ENCODE assay signal across 17 cellular contexts in the genomic region with DNA sequence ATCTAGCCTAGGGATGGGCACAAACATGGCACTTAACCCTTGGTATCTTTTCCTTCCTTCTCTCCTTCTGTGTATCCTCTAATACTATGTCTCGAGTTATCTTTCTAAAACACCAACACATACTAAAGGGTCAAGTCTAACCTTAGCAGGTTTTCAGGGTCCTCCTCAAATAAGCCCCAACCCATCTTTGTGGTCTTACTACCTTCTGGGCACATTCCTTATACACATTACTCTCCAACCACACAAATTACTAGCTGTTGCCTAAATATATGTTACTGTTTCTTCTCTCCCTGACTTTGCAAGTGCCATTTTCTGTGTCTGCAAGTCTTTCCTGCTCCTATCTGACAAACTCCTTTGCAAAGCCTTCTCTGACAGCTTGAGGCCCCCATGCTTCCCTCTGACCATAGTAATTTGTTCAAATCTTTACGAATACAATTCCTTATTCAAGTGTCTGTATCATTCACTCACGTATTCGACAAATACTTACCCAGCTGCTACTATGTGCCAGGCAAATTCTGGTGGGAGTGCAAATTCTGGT. TPM values are rescaled to one million over a fixed set of nuclear protein-coding genes. Genes with fewer than 3 reads are reported as not detected.
DNase-seq lines count a peak whose midpoint lies in the region; ATAC-seq, FAIRE-seq and TF ChIP-seq lines count a peak whose summit lies in the region.
"Had no signal": no experiment of that assay in that cellular context is flagged by ENCODE, and none has a peak within 500 bp of the region (broad histone marks: within the 10 kb centered on the region; RNA-seq: fewer than 3 reads in every experiment).

No MANE protein-coding gene starts in this region.

- peaks cover 47% of the 10 kb centered on the region for H3K4me1 Mint-ChIP-seq in activated naive CD4-positive, alpha-beta T cell treated with anti-CD3 and anti-CD28 coated beads, Interleukin-2, amount 50 U/mL, for 24 hours
- H3K4me1 Mint-ChIP-seq in stimulated activated naive B cell treated with anti-CD40 and anti-IgM and Interleukin-4, amounts not matched to agents 10 μg/mL and 1 μg/mL and 100 μg/mL, for 72 hours: peaks cover 20 to 69% of the 10 kb centered on the region in 2 donors
- H3K4me1 Mint-ChIP-seq: WTC11 had no signal

- peak overlapping the region; percentile 67 for H3K4me2 ChIP-seq in OCI-LY7 (ENCODE audit: low read length)

- ATAC-seq in left lung: no peak
- no peak for ATAC-seq in stimulated activated naive B cell treated with anti-CD40 and anti-IgM and Interleukin-4, amounts not matched to agents 10 μg/mL and 1 μg/mL and 100 μg/mL, for 72 hours (replicated peaks)
- ATAC-seq in GM19463 (IDR thresholded peaks at IDR 0.05; ENCODE audit: unreplicated experiment): no peak
- ATAC-seq: HepG2, WTC11 had no signal

- H4K20me1 ChIP-seq in OCI-LY7 (ENCODE audit: insufficient read depth, low read length): no peaks in the 10 kb centered on the region

- H3K4me1 ChIP-seq in OCI-LY7 (ENCODE audit: insufficient read depth, low read length, poor library complexity, severe bottlenecking): peaks cover 54% of the 10 kb centered on the region
- peaks cover 14 to 16% of the 10 kb centered on the region in 2 donors for H3K4me1 ChIP-seq in left lung
- H3K4me1 ChIP-seq in kidney (ENCODE audit: control insufficient read depth in 1 of 2, insufficient read depth in 1 of 2, low read depth in 1 of 2, low read length in 2 of 2): no peaks in the 10 kb centered on the region

- intact Hi-C loops in OCI-LY7 (cut with micrococcal nuclease; ENCODE audit: unreplicated experiment) (no loop called here), left lung (cut with DNase I) (no loop called here), kidney (cut with DNase I) (no loop called here)

- POLR2A ChIA-PET in OCI-LY7 (lab: Charles Lee): interaction anchor here (1.0 kb wide), 1 partner anchor 154 kb away, joined by 4 read pairs; no protein-coding TSS in a partner anchor

- BruUV-seq in OCI-LY7 (replicated peaks; lab: Mats Ljungman, UMichigan): no TSS peak

- H3K9me2 ChIP-seq in OCI-LY7 (ENCODE audit: insufficient read depth, low read length): no peaks in the 10 kb centered on the region

- no peak overlapping the region for H3K4me3 ChIP-seq in OCI-LY7 (ENCODE audit: low read depth, low read length, poor library complexity, severe bottlenecking)
- H3K4me3 ChIP-seq in left lung: no peak overlapping the region
- no peak overlapping the region for H3K4me3 ChIP-seq in kidney (ENCODE audit: low read length in 2 of 2)

- no peaks in the 10 kb centered on the region for H3K27me3 ChIP-seq in left lung

- H3K79me2 ChIP-seq in OCI-LY7 (ENCODE audit: insufficient read depth, low read depth, low read length): no peaks in the 10 kb centered on the region

- H3K36me3 ChIP-seq in OCI-LY7 (ENCODE audit: insufficient read depth, low read length): no peaks in the 10 kb centered on the region
- no peaks in the 10 kb centered on the region for H3K36me3 ChIP-seq in left lung
- no peaks in the 10 kb centered on the region for H3K36me3 ChIP-seq in kidney (ENCODE audit: control insufficient read depth in 1 of 2, insufficient read depth in 2 of 2, low read length in 2 of 2)

- no peaks in the 10 kb centered on the region for H3K9me3 ChIP-seq in OCI-LY7 (ENCODE audit: low read length)
- H3K9me3 ChIP-seq in left lung: no peaks in the 10 kb centered on the region
- no peaks in the 10 kb centered on the region for H3K9me3 ChIP-seq in kidney (ENCODE audit: control insufficient read depth in 1 of 2, low read length in 2 of 2)

- H3K36me3 Mint-ChIP-seq in activated naive CD4-positive, alpha-beta T cell treated with anti-CD3 and anti-CD28 coated beads, Interleukin-2, amount 50 U/mL, for 24 hours: no peaks in the 10 kb centered on the region
- H3K36me3 Mint-ChIP-seq in stimulated activated naive B cell treated with anti-CD40 and anti-IgM and Interleukin-4, amounts not matched to agents 10 μg/mL and 1 μg/mL and 100 μg/mL, for 72 hours: no peaks in the 10 kb centered on the region
- H3K36me3 Mint-ChIP-seq: WTC11 had no signal

- no peak for FAIRE-seq in kidney (lab: Jason Lieb, UNC)
- FAIRE-seq: HepG2 had no signal

- H3K27me3 Mint-ChIP-seq in activated naive CD4-positive, alpha-beta T cell treated with anti-CD3 and anti-CD28 coated beads, Interleukin-2, amount 50 U/mL, for 24 hours: no peaks in the 10 kb centered on the region
- no peaks in the 10 kb centered on the region for H3K27me3 Mint-ChIP-seq in stimulated activated naive B cell treated with anti-CD40 and anti-IgM and Interleukin-4, amounts not matched to agents 10 μg/mL and 1 μg/mL and 100 μg/mL, for 72 hours
- H3K27me3 Mint-ChIP-seq: central memory CD8-positive, alpha-beta T cell had no signal

- peak overlapping the region; percentile 84 for H3K27ac Mint-ChIP-seq in activated naive CD4-positive, alpha-beta T cell treated with anti-CD3 and anti-CD28 coated beads, Interleukin-2, amount 50 U/mL, for 24 hours
- peak overlapping the region; percentile 4 for H3K27ac Mint-ChIP-seq in stimulated activated naive B cell treated with anti-CD40 and anti-IgM and Interleukin-4, amounts not matched to agents 10 μg/mL and 1 μg/mL and 100 μg/mL, for 72 hours
- H3K27ac Mint-ChIP-seq: WTC11 had no signal

- no peak overlapping the region for H2AFZ ChIP-seq in OCI-LY7 (ENCODE audit: low read length)

- TF ChIP-seq CTCF in OCI-LY7 (conservative IDR thresholded peaks at IDR 0.05; ENCODE audit: low read length) (no peak), left lung (IDR thresholded peaks at IDR 0.05) (no peak), kidney (IDR thresholded peaks at IDR 0.05; ENCODE audit: borderline replicate concordance, extremely low read depth, insufficient read depth) (no peak)

- DNase-seq in activated naive CD4-positive, alpha-beta T cell (lab: John Stamatoyannopoulos, UW): no peak
- DNase-seq in OCI-LY7 (ENCODE audit: low spot score): no peak
- no peak for DNase-seq in left lung
- no peak for DNase-seq in stimulated activated naive B cell treated with anti-CD40 and anti-IgM and Interleukin-4, amounts not matched to agents 10 μg/mL and 1 μg/mL and 100 μg/mL, for 72 hours
- no peak for DNase-seq in kidney
- no peak for DNase-seq in activated naive CD4-positive, alpha-beta T cell treated with Interleukin-2 at 50 U/mL for 16 hours
- DNase-seq: activated gamma-delta T cell; mammary epithelial cell; NCI-H1105 treated with DMSO at 0.1 percent for 48 hours; NCI-H510A; posterior cingulate gyrus; stimulated activated CD4-positive, alpha-beta T cell treated with anti-CD3 and anti-CD28 coated beads, Interleukin-2, amount 100 ng/mL, for 48 hours had no signal

- no peak overlapping the region for H3K9ac ChIP-seq in kidney (ENCODE audit: low read length in 2 of 2)

- peak overlapping the region; percentile 49 for H3K4me3 Mint-ChIP-seq in activated naive CD4-positive, alpha-beta T cell treated with anti-CD3 and anti-CD28 coated beads, Interleukin-2, amount 50 U/mL, for 24 hours
- peak overlapping the region in 1 of 2 donors; percentile 15 for H3K4me3 Mint-ChIP-seq in stimulated activated naive B cell treated with anti-CD40 and anti-IgM and Interleukin-4, amounts not matched to agents 10 μg/mL and 1 μg/mL and 100 μg/mL, for 72 hours
- H3K4me3 Mint-ChIP-seq: central memory CD8-positive, alpha-beta T cell; WTC11 had no signal

- H3K27ac ChIP-seq in OCI-LY7 (ENCODE audit: low read depth, low read length, poor library complexity, severe bottlenecking) (no peak overlapping the region), left lung (peak overlapping the region; percentile 45 to 48), kidney (ENCODE audit: low read depth in 2 of 2, low read length in 2 of 2) (no peak overlapping the region)

- H3K9me3 Mint-ChIP-seq in activated naive CD4-positive, alpha-beta T cell treated with anti-CD3 and anti-CD28 coated beads, Interleukin-2, amount 50 U/mL, for 24 hours: peaks cover 5% of the 10 kb centered on the region
- no peaks in the 10 kb centered on the region for H3K9me3 Mint-ChIP-seq in stimulated activated naive B cell treated with anti-CD40 and anti-IgM and Interleukin-4, amounts not matched to agents 10 μg/mL and 1 μg/mL and 100 μg/mL, for 72 hours
- H3K9me3 Mint-ChIP-seq: central memory CD8-positive, alpha-beta T cell; WTC11 had no signal

- CTCF ChIA-PET in OCI-LY7 (lab: Charles Lee; ENCODE audit: unreplicated experiment): no interaction called here

RNA-seq across cellular contexts. Expression of a gene that starts 15.8 kb away (rescaled TPM):
- total RNA-seq in OCI-LY7 (2014; rRNA removed; shearing (Covaris generic)): 23.9 and 32.0 TPM in 2 replicates
- 65.6 and 70.6 TPM in 2 replicates for total RNA-seq in OCI-LY7 (2022)
- total RNA-seq in left lung: 10 to 100 TPM; 31.9 to 41.9 TPM
- total RNA-seq in kidney: 39.3 TPM
- polyA plus RNA-seq in kidney (ENCODE audit: insufficient read depth, low read depth, low replicate concordance): 6.8 TPM

Comparison
In these comparisons a context has a peak if more than half of its experiments do, and no peak if none do; other contexts are left out.
1. H3K27ac ChIP-seq: peak in left lung (2 of 2); none in OCI-LY7 (single experiment) and kidney (0 of 2).